In the genomic region with DNA sequence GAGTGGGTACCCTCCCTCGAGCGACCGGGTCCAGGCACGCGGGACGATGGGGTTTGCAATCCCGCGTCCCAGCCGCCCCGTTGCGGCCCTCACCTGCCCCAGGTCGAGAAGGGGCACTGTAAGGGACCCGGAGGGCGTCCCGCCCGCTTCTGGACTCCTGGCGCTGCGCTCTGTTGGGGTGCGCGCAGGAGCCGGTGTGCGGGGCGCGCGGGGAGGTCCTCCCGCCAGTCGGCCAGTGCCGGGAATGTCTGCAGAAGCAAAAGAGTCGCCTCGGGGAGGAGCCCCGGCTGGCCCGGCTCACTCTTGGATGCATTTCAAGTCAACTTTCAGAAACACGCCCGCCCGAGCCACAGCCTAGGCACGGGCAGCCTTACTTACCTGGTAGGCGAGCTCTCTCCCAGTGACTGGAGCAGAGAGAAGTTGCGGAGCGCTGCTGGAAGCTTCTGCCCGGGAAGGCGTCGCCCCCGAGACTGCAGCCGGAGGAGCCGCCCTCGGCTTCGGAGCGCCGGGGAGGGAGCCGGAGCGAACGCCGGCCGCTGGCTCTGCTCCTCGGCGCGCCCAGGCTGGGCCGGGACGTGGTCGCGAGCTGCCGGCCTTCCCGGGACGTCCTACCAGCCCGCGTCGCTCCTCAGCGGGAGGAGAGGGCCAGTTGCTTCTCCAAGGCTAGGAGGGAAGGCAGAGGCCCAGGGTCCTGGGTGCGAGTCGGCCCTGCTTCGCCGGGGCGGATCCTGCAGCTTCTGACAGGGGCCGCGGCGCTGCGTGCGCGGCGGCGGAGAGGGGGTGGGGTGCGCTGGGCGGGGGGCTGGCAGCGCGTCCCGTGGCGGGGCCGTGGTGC, we compare ENCODE assay signal across 10 cellular contexts. TPM values are rescaled to one million over a fixed set of nuclear protein-coding genes. Genes with fewer than 3 reads are reported as not detected.
DNase-seq lines count a peak whose midpoint lies in the region; ATAC-seq and TF ChIP-seq lines count a peak whose summit lies in the region.
"Had no signal": no experiment of that assay in that cellular context is flagged by ENCODE, and none has a peak within 500 bp of the region (broad histone marks: within the 10 kb centered on the region; RNA-seq: fewer than 3 reads in every experiment).

A gene (minus strand): TSS at position 739 of the 835 bp plus-strand sequence. CDS start 1,156 bp downstream, outside the sequence.

- no peaks in the 10 kb centered on the region for H3K9me3 Mint-ChIP-seq in stimulated activated naive B cell treated with anti-CD40 and anti-IgM and Interleukin-4, amounts not matched to agents 10 μg/mL and 1 μg/mL and 100 μg/mL, for 72 hours
- H3K9me3 Mint-ChIP-seq: activated CD4-positive, alpha-beta memory T cell treated with anti-CD3 and anti-CD28 coated beads, Interleukin-2, amount 10 ng/mL, durations not matched to agents 7 days and 5 days; naive B cell had no signal

- H3K4me1 ChIP-seq in HUES48 (ENCODE audit: control insufficient read depth, insufficient read depth, low read length): peaks cover 41% of the 10 kb centered on the region

- DNase-seq in dorsolateral prefrontal cortex (no peak), left lobe of liver (ENCODE audit: low spot score) (no peak), HEK293T (ENCODE audit: extremely low spot score) (no peak), NCI-H1105 treated with DMSO at 0.1 percent for 48 hours (lab: John Stamatoyannopoulos, UW) (no peak)
- DNase-seq in stimulated activated naive B cell treated with anti-CD40 and anti-IgM and Interleukin-4, amounts not matched to agents 10 μg/mL and 1 μg/mL and 100 μg/mL, for 72 hours: no peak
- DNase-seq in activated effector memory CD4-positive, alpha-beta T cell treated with Interleukin-2 at 50 U/mL for 16 hours: no peak
- DNase-seq: activated CD4-positive, alpha-beta memory T cell treated with anti-CD3 and anti-CD28 coated beads, Interleukin-2, amount 10 ng/mL, durations not matched to agents 7 days and 5 days; naive B cell had no signal

- H3K4me1 Mint-ChIP-seq in stimulated activated naive B cell treated with anti-CD40 and anti-IgM and Interleukin-4, amounts not matched to agents 10 μg/mL and 1 μg/mL and 100 μg/mL, for 72 hours: peaks cover 12 to 25% of the 10 kb centered on the region in 2 donors

- ATAC-seq in left lobe of liver (peak; percentile 83), HG02973 (IDR thresholded peaks at IDR 0.05; ENCODE audit: unreplicated experiment) (no peak)
- ATAC-seq in stimulated activated naive B cell treated with anti-CD40 and anti-IgM and Interleukin-4, amounts not matched to agents 10 μg/mL and 1 μg/mL and 100 μg/mL, for 72 hours (replicated peaks): no peak

- peak within 1 kb of the TSS; percentile 25 for H3K27ac Mint-ChIP-seq in stimulated activated naive B cell treated with anti-CD40 and anti-IgM and Interleukin-4, amounts not matched to agents 10 μg/mL and 1 μg/mL and 100 μg/mL, for 72 hours

- H3K27me3 Mint-ChIP-seq in stimulated activated naive B cell treated with anti-CD40 and anti-IgM and Interleukin-4, amounts not matched to agents 10 μg/mL and 1 μg/mL and 100 μg/mL, for 72 hours: peaks cover 76 to 91% of the 10 kb centered on the region in 2 donors

- POLR2A ChIA-PET in HEK293T (lab: Yijun Ruan, JAX): no interaction called here

- H3K27me3 ChIP-seq in HUES48 (ENCODE audit: control insufficient read depth, insufficient read depth, low read length) (peaks cover 99% of the 10 kb centered on the region), dorsolateral prefrontal cortex (peaks cover 16 to 93% (median 70%) of the 10 kb centered on the region in 45 donors)

- TF ChIP-seq CTCF in dorsolateral prefrontal cortex (IDR thresholded peaks at IDR 0.05 in 54 of 56, conservative IDR thresholded peaks at IDR 0.05 in 2 of 56; ENCODE audit: low read depth in 1 of 56, partially characterized antibody in 56 of 56): no peak

- H3K4me3 ChIP-seq in HUES48 (ENCODE audit: low read depth, low read length) (peak within 1 kb of the TSS; percentile 63), dorsolateral prefrontal cortex (peak within 1 kb of the TSS in 41 of 59 donors; percentile 4 to 56 (median 32))

- CTCF ChIA-PET in HEK293T (lab: Yijun Ruan, JAX): no interaction called here

- intact Hi-C loops in dorsolateral prefrontal cortex (cut with DNase I): no loop called here

- H3K36me3 ChIP-seq in HUES48 (ENCODE audit: control insufficient read depth, insufficient read depth, low read length): no peaks in the 10 kb centered on the region

- no peaks in the 10 kb centered on the region for H3K9me3 ChIP-seq in HUES48 (ENCODE audit: control insufficient read depth, insufficient read depth, low read length)

- peak within 1 kb of the TSS in 1 of 2 donors; percentile 54 for H3K4me3 Mint-ChIP-seq in stimulated activated naive B cell treated with anti-CD40 and anti-IgM and Interleukin-4, amounts not matched to agents 10 μg/mL and 1 μg/mL and 100 μg/mL, for 72 hours
- H3K4me3 Mint-ChIP-seq: activated CD4-positive, alpha-beta memory T cell treated with anti-CD3 and anti-CD28 coated beads, Interleukin-2, amount 10 ng/mL, durations not matched to agents 7 days and 5 days had no signal

- H3K36me3 Mint-ChIP-seq in stimulated activated naive B cell treated with anti-CD40 and anti-IgM and Interleukin-4, amounts not matched to agents 10 μg/mL and 1 μg/mL and 100 μg/mL, for 72 hours: no peaks in the 10 kb centered on the region
- H3K36me3 Mint-ChIP-seq: naive B cell had no signal

- H3K27ac ChIP-seq in HUES48 (ENCODE audit: low read depth, low read length) (no peak within 1 kb of the TSS), dorsolateral prefrontal cortex (no peak within 1 kb of the TSS)

- no peak within 1 kb of the TSS for H3K9ac ChIP-seq in HUES48 (ENCODE audit: low read depth, low read length)

TF ChIP-seq in HEK293T, 16 proteins besides CTCF, POLR2A, EP300 and RAD21:
- TF ChIP-seq HDGF (IDR thresholded peaks at IDR 0.05; ENCODE audit: borderline replicate concordance): no peak
- TF ChIP-seq LEF1 (IDR thresholded peaks at IDR 0.05; ENCODE audit: borderline replicate concordance): no peak
- TF ChIP-seq SUZ12 (IDR thresholded peaks at IDR 0.05): no peak
- no peak for TF ChIP-seq FOXA1 (IDR thresholded peaks at IDR 0.05)
- TF ChIP-seq TARDBP (IDR thresholded peaks at IDR 0.05): no peak
- TF ChIP-seq ELF4 (IDR thresholded peaks at IDR 0.05): no peak
- TF ChIP-seq NFRKB (IDR thresholded peaks at IDR 0.05): no peak
- TF ChIP-seq, protein P1, sequence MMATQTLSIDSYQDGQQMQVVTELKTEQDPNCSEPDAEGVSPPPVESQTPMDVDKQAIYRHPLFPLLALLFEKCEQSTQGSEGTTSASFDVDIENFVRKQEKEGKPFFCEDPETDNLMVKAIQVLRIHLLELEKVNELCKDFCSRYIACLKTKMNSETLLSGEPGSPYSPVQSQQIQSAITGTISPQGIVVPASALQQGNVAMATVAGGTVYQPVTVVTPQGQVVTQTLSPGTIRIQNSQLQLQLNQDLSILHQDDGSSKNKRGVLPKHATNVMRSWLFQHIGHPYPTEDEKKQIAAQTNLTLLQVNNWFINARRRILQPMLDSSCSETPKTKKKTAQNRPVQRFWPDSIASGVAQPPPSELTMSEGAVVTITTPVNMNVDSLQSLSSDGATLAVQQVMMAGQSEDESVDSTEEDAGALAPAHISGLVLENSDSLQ (IDR thresholded peaks at IDR 0.05): no peak
- no peak for TF ChIP-seq CTBP1 (IDR thresholded peaks at IDR 0.05; ENCODE audit: borderline replicate concordance)
- no peak for TF ChIP-seq ZNF384 (IDR thresholded peaks at IDR 0.05)
- no peak for TF ChIP-seq FOXK2 (IDR thresholded peaks at IDR 0.05)
- TF ChIP-seq L3MBTL2 (conservative IDR thresholded peaks at IDR 0.05): no peak

RNA-seq across cellular contexts. Expression of the gene that starts here (rescaled TPM):
- total RNA-seq in dorsolateral prefrontal cortex (under 1 TPM in 1 of 120 experiments, not detected in 119; 0.32 TPM), left lobe of liver (not detected)
- total RNA-seq: activated CD4-positive, alpha-beta memory T cell treated with anti-CD3 and anti-CD28 coated beads, Interleukin-2, amount 10 ng/mL, durations not matched to agents 7 days and 5 days had no signal

Comparison
In these comparisons a context has a peak if more than half of its experiments do, and no peak if none do; other contexts are left out.
1. Peak in ATAC-seq in left lobe of liver; RNA of the gene not detected or under 1 TPM.